8 cellular contexts compared by ENCODE assay signal in the genomic region with DNA sequence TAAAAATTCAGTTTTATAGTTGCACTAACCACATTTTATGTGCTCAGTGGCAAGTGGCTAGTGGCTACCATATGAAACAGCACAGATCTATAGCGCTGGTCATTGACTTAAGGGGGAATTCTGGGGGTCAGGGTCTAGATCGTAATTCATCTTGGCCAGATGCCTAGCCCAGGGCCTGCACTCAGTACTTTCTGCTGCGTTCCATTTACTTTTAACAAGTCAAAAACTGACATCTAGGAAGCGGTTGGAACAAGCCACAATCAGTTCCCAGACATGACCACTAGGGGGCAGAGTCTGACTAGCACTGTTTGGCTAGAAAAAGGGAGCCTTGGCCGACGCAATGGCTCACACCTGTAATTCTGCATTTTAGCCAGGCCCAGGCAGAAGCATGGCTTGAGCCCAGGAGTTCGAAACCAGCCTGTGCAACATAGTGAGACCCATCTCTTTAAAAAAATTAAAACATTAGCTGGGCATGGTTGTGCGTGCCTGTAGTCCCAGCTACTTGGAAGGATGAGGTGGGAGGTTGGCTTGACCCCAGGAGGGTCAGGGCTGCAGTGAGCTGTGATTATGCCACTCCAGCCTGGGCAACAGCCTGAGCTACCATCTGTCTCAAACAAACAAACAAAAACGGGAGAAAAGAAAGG. TPM values are rescaled to one million over a fixed set of nuclear protein-coding genes. Genes with fewer than 3 reads are reported as not detected.
DNase-seq lines count a peak whose midpoint lies in the region; TF ChIP-seq lines count a peak whose summit lies in the region.

No MANE protein-coding gene starts in this region.

- H3K36me3 ChIP-seq in HAP-1 (replicated peaks) (no peaks in the 10 kb centered on the region), uterus (no peaks in the 10 kb centered on the region)

- TF ChIP-seq CTCF in uterus (IDR thresholded peaks at IDR 0.05): peak; percentile 94 to 99 (median 95)

- H3K4me1 ChIP-seq in HAP-1 (no peaks in the 10 kb centered on the region), uterus (no peaks in the 10 kb centered on the region)

- in situ Hi-C loops in HAP-1 (cut with MboI; ENCODE audit: low sequenced_read_pairs): loop anchor here (5.0 kb wide), 1 partner anchor 91 kb away; no protein-coding TSS in a partner anchor

- H3K4me3 ChIP-seq in HAP-1: no peak overlapping the region
- no peak overlapping the region for H3K4me3 ChIP-seq in uterus

- TF ChIP-seq POLR2A in uterus (IDR thresholded peaks at IDR 0.05): no peak

- DNase-seq in DMS153 treated with DMSO at 0.1 percent for 48 hours (lab: John Stamatoyannopoulos, UW; ENCODE audit: unreplicated experiment) (peak; percentile 77), HAP-1 (ENCODE audit: low spot score in 2 of 2) (peak; percentile 84 to 93), NCI-H1092 treated with DMSO at 0.1 percent for 48 hours (lab: John Stamatoyannopoulos, UW) (peak; percentile 68), SK-N-DZ (ENCODE audit: low spot score) (peak; percentile 81), head of caudate nucleus (peak; percentile 47 to 95 (median 85)), posterior cingulate gyrus (peak; percentile 50 to 93 (median 81)), uterus (peak; percentile 79 to 90)
- peak; percentile 51 to 79 (median 74) for DNase-seq in activated naive CD4-positive, alpha-beta T cell (lab: John Stamatoyannopoulos, UW)

- H3K9me3 ChIP-seq in HAP-1 (no peaks in the 10 kb centered on the region), uterus (no peaks in the 10 kb centered on the region)

- H3K27me3 ChIP-seq in HAP-1 (ENCODE audit: low read depth): no peaks in the 10 kb centered on the region
- no peaks in the 10 kb centered on the region for H3K27me3 ChIP-seq in uterus

- intact Hi-C loops in head of caudate nucleus (cut with DNase I): loop anchor here (5.0 to 10.0 kb wide), 2 partner anchors 54 to 96 kb away; a partner anchor contains a TSS
- intact Hi-C loops in posterior cingulate gyrus (cut with DNase I): loop anchor here (1.0 to 5.0 kb wide), 3 partner anchors 55 to 166 kb away; a partner anchor contains a TSS
- intact Hi-C loops in uterus (cut with DNase I; ENCODE audit: low total_unique reads): loop anchor here (10.0 kb wide), 1 partner anchor 54 kb away; a partner anchor contains a TSS

- no peak overlapping the region for H3K27ac ChIP-seq in uterus

RNA-seq across cellular contexts. Expression of a gene that starts 9.0 kb away (rescaled TPM):
- polyA plus RNA-seq in SK-N-DZ (2014; cell fraction: cytosol; rRNA removed): 1.6 and 2.0 TPM in 2 replicates
- polyA plus RNA-seq in SK-N-DZ (2014; cell fraction: nucleus; rRNA removed): 1.4 TPM in 2 replicates
- 100 to 1,000 TPM; 112 to 166 (median 120) TPM for total RNA-seq in uterus

RNA-seq across cellular contexts. Expression of a gene that starts 31.0 kb away (rescaled TPM):
- 72.8 and 76.1 TPM in 2 replicates for polyA plus RNA-seq in SK-N-DZ (2014; cell fraction: cytosol; rRNA removed)
- 54.6 and 55.3 TPM in 2 replicates for polyA plus RNA-seq in SK-N-DZ (2014; cell fraction: nucleus; rRNA removed)
- total RNA-seq in uterus: 10 to 100 TPM; 11.8 to 47.8 (median 31.7) TPM

RNA-seq across cellular contexts. Expression of a gene that starts 31.4 kb away (rescaled TPM):
- 128 and 170 TPM in 2 replicates for polyA plus RNA-seq in SK-N-DZ (2014; cell fraction: cytosol; rRNA removed)
- 197 and 224 TPM in 2 replicates for polyA plus RNA-seq in SK-N-DZ (2014; cell fraction: nucleus; rRNA removed)
- total RNA-seq in uterus: 100 to 1,000 TPM in 3 of 4 donors, 10 to 100 TPM in 1; 79.6 to 160 (median 134) TPM

RNA-seq across cellular contexts. Expression of a gene that starts 40.5 kb away (rescaled TPM):
- 0.91 and 1.2 TPM in 2 replicates for polyA plus RNA-seq in SK-N-DZ (2014; cell fraction: cytosol; rRNA removed)
- 1.3 TPM in 1 of 2 replicates, not detected in the other for polyA plus RNA-seq in SK-N-DZ (2014; cell fraction: nucleus; rRNA removed)
- total RNA-seq in uterus: 1 to 10 TPM in 1 of 4 donors, under 1 TPM in 2, not detected in 1; 0.29 to 1.0 (median 0.91) TPM

RNA-seq across cellular contexts. Expression of a gene that starts 55.4 kb away (rescaled TPM):
- polyA plus RNA-seq in SK-N-DZ (2014; cell fraction: cytosol; rRNA removed): not detected in 2 replicates
- not detected in 2 replicates for polyA plus RNA-seq in SK-N-DZ (2014; cell fraction: nucleus; rRNA removed)
- under 1 TPM in 2 of 4 donors, not detected in 2; 0.85 to 0.97 TPM for total RNA-seq in uterus
